ENCODE assay signal across 1 cellular context in genomic region chr3:152496286-152496685, GRCh38.
TF ChIP-seq lines count a peak whose summit lies in the region.

No MANE protein-coding gene starts in this region.

TF ChIP-seq in WTC11, 78 proteins besides CTCF, POLR2A, EP300 and RAD21 (continued from another document):
- TF ChIP-seq ZNF532 (CRISPR knock-in tag; IDR thresholded peaks at IDR 0.05; ENCODE audit: borderline replicate concordance) (no peak), NR2C2 (CRISPR knock-in tag; IDR thresholded peaks at IDR 0.05) (no peak), ETV6 (CRISPR knock-in tag; IDR thresholded peaks at IDR 0.05) (no peak), NFE2L1 (CRISPR knock-in tag; IDR thresholded peaks at IDR 0.05) (no peak), ZNF232 (CRISPR knock-in tag; IDR thresholded peaks at IDR 0.05) (no peak), ATF1 (CRISPR knock-in tag; IDR thresholded peaks at IDR 0.05) (no peak), AR (CRISPR knock-in tag; IDR thresholded peaks at IDR 0.05) (no peak), ZNF423 (CRISPR knock-in tag; IDR thresholded peaks at IDR 0.05) (no peak), CREM (CRISPR knock-in tag; IDR thresholded peaks at IDR 0.05) (no peak), FOXP1 (CRISPR knock-in tag; IDR thresholded peaks at IDR 0.05; ENCODE audit: borderline replicate concordance) (no peak)
- TF ChIP-seq, protein P1, sequence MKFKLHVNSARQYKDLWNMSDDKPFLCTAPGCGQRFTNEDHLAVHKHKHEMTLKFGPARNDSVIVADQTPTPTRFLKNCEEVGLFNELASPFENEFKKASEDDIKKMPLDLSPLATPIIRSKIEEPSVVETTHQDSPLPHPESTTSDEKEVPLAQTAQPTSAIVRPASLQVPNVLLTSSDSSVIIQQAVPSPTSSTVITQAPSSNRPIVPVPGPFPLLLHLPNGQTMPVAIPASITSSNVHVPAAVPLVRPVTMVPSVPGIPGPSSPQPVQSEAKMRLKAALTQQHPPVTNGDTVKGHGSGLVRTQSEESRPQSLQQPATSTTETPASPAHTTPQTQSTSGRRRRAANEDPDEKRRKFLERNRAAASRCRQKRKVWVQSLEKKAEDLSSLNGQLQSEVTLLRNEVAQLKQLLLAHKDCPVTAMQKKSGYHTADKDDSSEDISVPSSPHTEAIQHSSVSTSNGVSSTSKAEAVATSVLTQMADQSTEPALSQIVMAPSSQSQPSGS (CRISPR knock-in tag; IDR thresholded peaks at IDR 0.05; ENCODE audit: borderline replicate concordance, low read depth) = no peak
- TF ChIP-seq, protein P2, sequence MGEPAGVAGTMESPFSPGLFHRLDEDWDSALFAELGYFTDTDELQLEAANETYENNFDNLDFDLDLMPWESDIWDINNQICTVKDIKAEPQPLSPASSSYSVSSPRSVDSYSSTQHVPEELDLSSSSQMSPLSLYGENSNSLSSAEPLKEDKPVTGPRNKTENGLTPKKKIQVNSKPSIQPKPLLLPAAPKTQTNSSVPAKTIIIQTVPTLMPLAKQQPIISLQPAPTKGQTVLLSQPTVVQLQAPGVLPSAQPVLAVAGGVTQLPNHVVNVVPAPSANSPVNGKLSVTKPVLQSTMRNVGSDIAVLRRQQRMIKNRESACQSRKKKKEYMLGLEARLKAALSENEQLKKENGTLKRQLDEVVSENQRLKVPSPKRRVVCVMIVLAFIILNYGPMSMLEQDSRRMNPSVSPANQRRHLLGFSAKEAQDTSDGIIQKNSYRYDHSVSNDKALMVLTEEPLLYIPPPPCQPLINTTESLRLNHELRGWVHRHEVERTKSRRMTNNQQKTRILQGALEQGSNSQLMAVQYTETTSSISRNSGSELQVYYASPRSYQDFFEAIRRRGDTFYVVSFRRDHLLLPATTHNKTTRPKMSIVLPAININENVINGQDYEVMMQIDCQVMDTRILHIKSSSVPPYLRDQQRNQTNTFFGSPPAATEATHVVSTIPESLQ (CRISPR knock-in tag; IDR thresholded peaks at IDR 0.05) = no peak
- TF ChIP-seq, protein P3, sequence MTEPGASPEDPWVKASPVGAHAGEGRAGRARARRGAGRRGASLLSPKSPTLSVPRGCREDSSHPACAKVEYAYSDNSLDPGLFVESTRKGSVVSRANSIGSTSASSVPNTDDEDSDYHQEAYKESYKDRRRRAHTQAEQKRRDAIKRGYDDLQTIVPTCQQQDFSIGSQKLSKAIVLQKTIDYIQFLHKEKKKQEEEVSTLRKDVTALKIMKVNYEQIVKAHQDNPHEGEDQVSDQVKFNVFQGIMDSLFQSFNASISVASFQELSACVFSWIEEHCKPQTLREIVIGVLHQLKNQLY (CRISPR knock-in tag; IDR thresholded peaks at IDR 0.05) = no peak
- TF ChIP-seq, protein P4, sequence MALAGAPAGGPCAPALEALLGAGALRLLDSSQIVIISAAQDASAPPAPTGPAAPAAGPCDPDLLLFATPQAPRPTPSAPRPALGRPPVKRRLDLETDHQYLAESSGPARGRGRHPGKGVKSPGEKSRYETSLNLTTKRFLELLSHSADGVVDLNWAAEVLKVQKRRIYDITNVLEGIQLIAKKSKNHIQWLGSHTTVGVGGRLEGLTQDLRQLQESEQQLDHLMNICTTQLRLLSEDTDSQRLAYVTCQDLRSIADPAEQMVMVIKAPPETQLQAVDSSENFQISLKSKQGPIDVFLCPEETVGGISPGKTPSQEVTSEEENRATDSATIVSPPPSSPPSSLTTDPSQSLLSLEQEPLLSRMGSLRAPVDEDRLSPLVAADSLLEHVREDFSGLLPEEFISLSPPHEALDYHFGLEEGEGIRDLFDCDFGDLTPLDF (CRISPR knock-in tag; IDR thresholded peaks at IDR 0.05) = no peak
- TF ChIP-seq, protein P5, sequence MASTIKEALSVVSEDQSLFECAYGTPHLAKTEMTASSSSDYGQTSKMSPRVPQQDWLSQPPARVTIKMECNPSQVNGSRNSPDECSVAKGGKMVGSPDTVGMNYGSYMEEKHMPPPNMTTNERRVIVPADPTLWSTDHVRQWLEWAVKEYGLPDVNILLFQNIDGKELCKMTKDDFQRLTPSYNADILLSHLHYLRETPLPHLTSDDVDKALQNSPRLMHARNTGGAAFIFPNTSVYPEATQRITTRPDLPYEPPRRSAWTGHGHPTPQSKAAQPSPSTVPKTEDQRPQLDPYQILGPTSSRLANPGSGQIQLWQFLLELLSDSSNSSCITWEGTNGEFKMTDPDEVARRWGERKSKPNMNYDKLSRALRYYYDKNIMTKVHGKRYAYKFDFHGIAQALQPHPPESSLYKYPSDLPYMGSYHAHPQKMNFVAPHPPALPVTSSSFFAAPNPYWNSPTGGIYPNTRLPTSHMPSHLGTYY (CRISPR knock-in tag; IDR thresholded peaks at IDR 0.05) = no peak
- TF ChIP-seq, protein P6, sequence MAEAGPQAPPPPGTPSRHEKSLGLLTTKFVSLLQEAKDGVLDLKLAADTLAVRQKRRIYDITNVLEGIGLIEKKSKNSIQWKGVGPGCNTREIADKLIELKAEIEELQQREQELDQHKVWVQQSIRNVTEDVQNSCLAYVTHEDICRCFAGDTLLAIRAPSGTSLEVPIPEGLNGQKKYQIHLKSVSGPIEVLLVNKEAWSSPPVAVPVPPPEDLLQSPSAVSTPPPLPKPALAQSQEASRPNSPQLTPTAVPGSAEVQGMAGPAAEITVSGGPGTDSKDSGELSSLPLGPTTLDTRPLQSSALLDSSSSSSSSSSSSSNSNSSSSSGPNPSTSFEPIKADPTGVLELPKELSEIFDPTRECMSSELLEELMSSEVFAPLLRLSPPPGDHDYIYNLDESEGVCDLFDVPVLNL (CRISPR knock-in tag; IDR thresholded peaks at IDR 0.05; ENCODE audit: borderline replicate concordance, low read depth) = no peak
